Comparison of ENCODE assay signal across 10 cellular contexts in the genomic region with DNA sequence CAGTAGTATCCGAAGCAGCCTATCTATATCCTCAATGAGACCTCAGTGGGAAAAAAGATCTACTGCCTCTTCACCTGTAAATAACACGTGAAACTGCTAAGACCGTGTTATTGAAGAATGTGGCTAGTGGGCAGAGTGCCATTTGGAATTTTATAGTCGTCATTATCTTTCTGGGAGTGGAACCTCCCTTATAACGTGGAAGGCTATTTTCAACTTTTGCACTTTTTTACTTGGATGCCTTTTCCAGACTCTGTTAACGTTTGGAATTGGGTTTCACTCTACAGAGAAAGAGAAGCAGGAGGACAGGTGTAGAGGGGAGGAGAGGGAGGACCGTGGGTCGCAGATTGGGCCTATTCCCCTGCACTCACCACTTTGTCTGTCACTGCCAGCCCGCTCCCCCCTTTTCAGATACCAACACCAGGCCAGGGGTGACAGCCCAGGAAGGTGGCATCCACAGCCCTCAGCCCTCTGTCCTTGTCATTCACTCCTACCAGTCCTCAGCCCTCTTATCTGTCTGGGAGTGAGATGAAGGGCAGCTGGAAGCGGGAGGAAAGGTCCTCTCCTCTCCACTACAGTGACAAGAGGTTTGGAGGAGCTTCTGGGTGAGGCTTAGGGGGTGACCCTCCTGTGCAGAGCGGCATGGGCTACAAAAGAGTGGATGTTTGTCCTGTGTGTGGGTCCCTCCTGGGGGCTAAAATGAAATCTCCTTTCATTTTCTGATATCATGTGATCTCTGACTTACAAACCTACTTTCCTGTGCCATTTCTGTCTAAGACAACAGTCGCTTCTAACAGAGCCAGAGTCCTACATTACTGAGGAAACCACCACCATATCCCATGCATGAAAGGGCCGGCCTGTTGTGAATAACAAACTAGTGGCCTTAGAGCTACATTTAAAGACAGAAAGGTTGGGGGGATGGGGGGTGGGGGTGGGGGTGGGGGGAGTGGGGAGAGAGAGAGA. TPM values are rescaled to one million over a fixed set of nuclear protein-coding genes. Genes with fewer than 3 reads are reported as not detected.
DNase-seq lines count a peak whose midpoint lies in the region; ATAC-seq and TF ChIP-seq lines count a peak whose summit lies in the region.
"Had no signal": no experiment of that assay in that cellular context is flagged by ENCODE, and none has a peak within 500 bp of the region (broad histone marks: within the 10 kb centered on the region; RNA-seq: fewer than 3 reads in every experiment).

No MANE protein-coding gene starts in this region.

- ATAC-seq in psoas muscle: peak; percentile 32 to 80 (median 46)

- H3K4me3 Mint-ChIP-seq in IgD-negative memory B cell: peak overlapping the region; percentile 78 to 90 (median 81)
- no peak overlapping the region for H3K4me3 Mint-ChIP-seq in type B pancreatic cell

- H3K36me3 ChIP-seq in psoas muscle (ENCODE audit: insufficient read depth in 1 of 2, low read depth in 1 of 2): no peaks in the 10 kb centered on the region

- H3K9me3 ChIP-seq in psoas muscle: no peaks in the 10 kb centered on the region

- TF ChIP-seq CTCF in psoas muscle (IDR thresholded peaks at IDR 0.05) (no peak), type B pancreatic cell (conservative IDR thresholded peaks at IDR 0.05) (no peak)

- H3K27me3 Mint-ChIP-seq in IgD-negative memory B cell: no peaks in the 10 kb centered on the region
- H3K27me3 Mint-ChIP-seq in type B pancreatic cell: no peaks in the 10 kb centered on the region

- H3K27ac ChIP-seq in caudate nucleus (ENCODE audit: low read depth, low read length) (peak overlapping the region; percentile 6), psoas muscle (no peak overlapping the region)
- H3K27ac ChIP-seq: 22Rv1 had no signal

- intact Hi-C loops in psoas muscle (cut with DNase I): no loop called here

- no peak overlapping the region for H3K4me3 ChIP-seq in psoas muscle
- H3K4me3 ChIP-seq: lung had no signal

- H3K27me3 ChIP-seq in psoas muscle (ENCODE audit: insufficient read depth in 3 of 3, low read length in 2 of 3): no peaks in the 10 kb centered on the region

- DNase-seq in DMS79 treated with DMSO at 0.1 percent for 48 hours (lab: John Stamatoyannopoulos, UW) (peak; percentile 40), DMS79 (lab: John Stamatoyannopoulos, UW) (no peak), caudate nucleus (lab: John Stamatoyannopoulos, UW) (no peak), psoas muscle (no peak), CD1c-positive myeloid dendritic cell (ENCODE audit: extremely low spot score) (no peak), type B pancreatic cell (ENCODE audit: extremely low spot score, unreplicated experiment) (no peak), HUDEP-2 (lab: John Stamatoyannopoulos, UW; ENCODE audit: unreplicated experiment in 76 of 76) (no peak)

- H3K4me1 Mint-ChIP-seq in IgD-negative memory B cell (peaks cover 30 to 41% (median 40%) of the 10 kb centered on the region in 3 donors), type B pancreatic cell (ENCODE audit: unreplicated experiment) (peaks cover 5% of the 10 kb centered on the region)

- no peaks in the 10 kb centered on the region for H3K9me3 Mint-ChIP-seq in IgD-negative memory B cell
- H3K9me3 Mint-ChIP-seq in type B pancreatic cell: no peaks in the 10 kb centered on the region

- H3K36me3 Mint-ChIP-seq in IgD-negative memory B cell: peaks cover 7% of the 10 kb centered on the region
- no peaks in the 10 kb centered on the region for H3K36me3 Mint-ChIP-seq in type B pancreatic cell

- peaks cover 14% of the 10 kb centered on the region for H3K4me1 ChIP-seq in psoas muscle

- H3K27ac Mint-ChIP-seq in IgD-negative memory B cell (peak overlapping the region; percentile 81 to 97 (median 88)), type B pancreatic cell (no peak overlapping the region)

- 46 to 54% (median 49%) methylated on average over 13 of the region's 13 CpGs for WGBS in psoas muscle, 3 donors

RNA-seq across cellular contexts. Expression of a gene that starts 23.9 kb away (rescaled TPM):
- polyA plus RNA-seq in IgD-negative memory B cell: 12.1 TPM
- total RNA-seq in psoas muscle: 10 to 100 TPM; 28.2 to 63.3 (median 38.9) TPM
- 10 to 100 TPM in 2 of 3 donors, 1 to 10 TPM in 1; 7.3 to 17.5 (median 17.3) TPM for polyA plus RNA-seq in psoas muscle
- 8.3 and 21.5 TPM in 2 replicates for total RNA-seq in type B pancreatic cell (ENCODE audit: low replicate concordance)

RNA-seq across cellular contexts. Expression of a gene that starts 43.1 kb away (rescaled TPM):
- 3.6 TPM for polyA plus RNA-seq in IgD-negative memory B cell
- 10 to 100 TPM; 13.9 to 50.3 (median 20.2) TPM for total RNA-seq in psoas muscle
- polyA plus RNA-seq in psoas muscle: 10 to 100 TPM in 1 of 3 donors, 1 to 10 TPM in 2; 3.4 to 12.7 (median 9.6) TPM
- 11.3 and 13.1 TPM in 2 replicates for total RNA-seq in type B pancreatic cell (ENCODE audit: low replicate concordance)
